In the genomic region with DNA sequence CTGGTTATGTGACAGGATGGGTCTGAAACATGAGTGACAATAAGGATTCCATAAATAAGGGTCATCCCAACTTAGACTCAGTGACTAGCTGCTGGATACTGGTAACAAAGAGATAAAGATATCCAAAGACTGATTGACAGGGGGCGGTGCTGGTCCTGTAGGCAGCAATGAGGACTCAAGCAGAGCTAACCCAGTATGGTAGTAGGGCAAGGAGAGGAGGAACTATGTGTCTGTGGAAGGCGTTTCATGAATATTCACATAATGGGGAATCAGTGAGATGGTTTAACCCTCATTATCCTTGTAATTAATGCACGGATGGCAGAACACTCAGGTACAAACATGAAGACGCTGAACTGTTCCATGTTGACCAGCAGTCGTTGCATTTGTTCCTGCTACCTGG, we compare ENCODE assay signal across 15 cellular contexts.
"Had no signal": no experiment of that assay in that cellular context is flagged by ENCODE, and none has a peak within 500 bp of the region (broad histone marks: within the 10 kb centered on the region; RNA-seq: fewer than 3 reads in every experiment).

No MANE protein-coding gene starts in this region.

- H3K27me3 Mint-ChIP-seq: activated CD8-positive, alpha-beta memory T cell treated with anti-CD3 and anti-CD28 coated beads, Interleukin-2, amount 10 ng/mL, durations not matched to agents 7 days and 5 days; brain had no signal

- ATAC-seq: activated CD4-positive, CD25-positive, alpha-beta regulatory T cell treated with anti-CD3 and anti-CD28 coated beads, Interleukin-2, amount 50 U/mL, for 24 hours; activated CD8-positive, alpha-beta memory T cell treated with anti-CD3 and anti-CD28 coated beads, Interleukin-2, amount 10 ng/mL, durations not matched to agents 7 days and 5 days; lower lobe of right lung; natural killer cell had no signal

- H3K27me3 ChIP-seq: tibial artery had no signal

- H3K27ac Mint-ChIP-seq: activated CD8-positive, alpha-beta memory T cell treated with anti-CD3 and anti-CD28 coated beads, Interleukin-2, amount 10 ng/mL, durations not matched to agents 7 days and 5 days; natural killer cell had no signal

- H3K4me3 ChIP-seq: lower lobe of right lung, tibial artery had no signal

- H3K27ac ChIP-seq: lower lobe of right lung, tibial artery had no signal

- H3K4me3 Mint-ChIP-seq: activated CD8-positive, alpha-beta memory T cell treated with anti-CD3 and anti-CD28 coated beads, Interleukin-2, amount 10 ng/mL, durations not matched to agents 7 days and 5 days; brain; natural killer cell had no signal

- H3K9me3 Mint-ChIP-seq: brain, natural killer cell had no signal

- DNase-seq: activated CD4-positive, alpha-beta T cell treated with anti-CD3 and anti-CD28 coated beads, Interleukin-2, amount 50 U/mL, for 48 hours; activated CD8-positive, alpha-beta memory T cell treated with anti-CD3 and anti-CD28 coated beads, Interleukin-2, amount 10 ng/mL, durations not matched to agents 7 days and 5 days; activated naive CD4-positive, alpha-beta T cell treated with Interleukin-2 at 50 U/mL for 16 hours; activated T-cell treated with anti-CD3 and anti-CD28 coated beads, Interleukin-2, amount 50 U/mL, for 48 hours; amniotic stem cell; cerebellar nuclear complex; dermis blood vessel endothelial cell; erythroblast; hypothalamus; lower lobe of right lung; natural killer cell; stimulated activated CD4-positive, alpha-beta T cell treated with anti-CD3 and anti-CD28 coated beads, Interleukin-2, amount 100 ng/mL, for 48 hours; tibial artery had no signal

- H3K9me3 ChIP-seq: lower lobe of right lung, tibial artery had no signal
